12 cellular contexts compared by ENCODE assay signal in genomic region chr11:130634981-130635473, GRCh38.
DNase-seq lines count a peak whose midpoint lies in the region; ATAC-seq, FAIRE-seq and TF ChIP-seq lines count a peak whose summit lies in the region.
"Had no signal": no experiment of that assay in that cellular context is flagged by ENCODE, and none has a peak within 500 bp of the region (broad histone marks: within the 10 kb centered on the region; RNA-seq: fewer than 3 reads in every experiment).

No MANE protein-coding gene starts in this region.

- no peak for ATAC-seq in HG02970 (IDR thresholded peaks at IDR 0.05; ENCODE audit: low FRiP score, unreplicated experiment)
- no peak for ATAC-seq in HG02623 (IDR thresholded peaks at IDR 0.05; ENCODE audit: unreplicated experiment)
- ATAC-seq: T-helper 17 cell had no signal

- H3K9me3 Mint-ChIP-seq in astrocyte (ENCODE audit: unreplicated experiment): no peaks in the 10 kb centered on the region
- H3K9me3 Mint-ChIP-seq: dendritic cell treated with granulocyte-macrophage colony-stimulating factor and Interleukin-4, amounts not matched to agents 40 ng/mL and 50 ng/mL, for 4 days had no signal

- H3K4me1 Mint-ChIP-seq in astrocyte (ENCODE audit: low read depth, unreplicated experiment): peaks cover 39% of the 10 kb centered on the region

- H3K4me3 Mint-ChIP-seq in astrocyte (ENCODE audit: unreplicated experiment): no peak overlapping the region
- H3K4me3 Mint-ChIP-seq: dendritic cell treated with granulocyte-macrophage colony-stimulating factor and Interleukin-4, amounts not matched to agents 40 ng/mL and 50 ng/mL, for 4 days; T-helper 17 cell had no signal

- H3K27me3 Mint-ChIP-seq in astrocyte (ENCODE audit: low read depth, unreplicated experiment): no peaks in the 10 kb centered on the region
- H3K27me3 Mint-ChIP-seq: dendritic cell treated with granulocyte-macrophage colony-stimulating factor and Interleukin-4, amounts not matched to agents 40 ng/mL and 50 ng/mL, for 4 days had no signal

- peak overlapping the region; percentile 20 for H3K4me3 ChIP-seq in astrocyte (ENCODE audit: insufficient read depth, low read depth, low read length)
- H3K4me3 ChIP-seq: tibial nerve had no signal

- H4K20me1 ChIP-seq in astrocyte (ENCODE audit: insufficient read depth, low read length): no peaks in the 10 kb centered on the region

- peak overlapping the region; percentile 20 for H2AFZ ChIP-seq in astrocyte (ENCODE audit: low read depth, low read length)

- H3K9ac ChIP-seq in astrocyte (ENCODE audit: low read length): peak overlapping the region; percentile 52

- H3K27ac Mint-ChIP-seq in astrocyte (ENCODE audit: unreplicated experiment): peak overlapping the region; percentile 20
- H3K27ac Mint-ChIP-seq: dendritic cell treated with granulocyte-macrophage colony-stimulating factor and Interleukin-4, amounts not matched to agents 40 ng/mL and 50 ng/mL, for 4 days; T-helper 17 cell had no signal

- H3K27ac ChIP-seq in astrocyte (ENCODE audit: low read depth, low read length): peak overlapping the region; percentile 62
- H3K27ac ChIP-seq: tibial nerve had no signal

- H3K36me3 Mint-ChIP-seq in astrocyte (ENCODE audit: low read depth, unreplicated experiment): peaks cover 2% of the 10 kb centered on the region

- no peaks in the 10 kb centered on the region for H3K79me2 ChIP-seq in astrocyte (ENCODE audit: insufficient read depth, low read length)

- DNase-seq in DMS153 treated with DMSO at 0.1 percent for 48 hours (lab: John Stamatoyannopoulos, UW; ENCODE audit: unreplicated experiment) (peak; percentile 52), LHCN-M2 (ENCODE audit: low read depth) (peak; percentile 70), astrocyte (ENCODE audit: low read depth) (peak; percentile 70), left kidney (ENCODE audit: low read depth, low spot score) (peak; percentile 26), amniotic stem cell (lab: John Stamatoyannopoulos, UW) (no peak), epidermal melanocyte (ENCODE audit: insufficient read length, low spot score) (no peak)
- DNase-seq: occipital lobe, T-helper 17 cell had no signal

- FAIRE-seq in astrocyte (lab: Jason Lieb, UNC): peak; percentile 13

- H3K4me2 ChIP-seq in astrocyte (ENCODE audit: low read length): peak overlapping the region; percentile 58

- no peaks in the 10 kb centered on the region for H3K36me3 ChIP-seq in astrocyte (ENCODE audit: insufficient read depth, low read length)
- H3K36me3 ChIP-seq: tibial nerve had no signal

- H3K4me1 ChIP-seq in astrocyte (ENCODE audit: insufficient read depth, low read length): peaks cover 61% of the 10 kb centered on the region

- no peaks in the 10 kb centered on the region for H3K9me3 ChIP-seq in astrocyte (ENCODE audit: insufficient read depth, low read depth, low read length)
- H3K9me3 ChIP-seq: tibial nerve had no signal

- H3K27me3 ChIP-seq in astrocyte (ENCODE audit: insufficient read depth, low read length): no peaks in the 10 kb centered on the region
- H3K27me3 ChIP-seq: tibial nerve had no signal

- no peak for TF ChIP-seq CTCF in astrocyte (IDR thresholded peaks at IDR 0.05; ENCODE audit: insufficient read depth, low read depth, low read length)

Comparison
In these comparisons a context has a peak if more than half of its experiments do, and no peak if none do; other contexts are left out.
1. DNase-seq: peak in DMS153 treated with DMSO at 0.1 percent for 48 hours (single experiment), LHCN-M2 (single experiment), astrocyte (single experiment) and left kidney (single experiment); none in amniotic stem cell (single experiment) and epidermal melanocyte (single experiment).